In genomic region chr14:61569308-61569707, GRCh38 we compare ENCODE assay signal across 9 cellular contexts.
A peak's percentile ranks its signal among the peaks of the same experiment; 100 is the strongest.
DNase-seq lines count a peak whose midpoint lies in the region; ATAC-seq and TF ChIP-seq lines count a peak whose summit lies in the region.
"Had no signal": no experiment of that assay in that cellular context is flagged by ENCODE, and none has a peak within 500 bp of the region (broad histone marks: within the 10 kb centered on the region; RNA-seq: fewer than 3 reads in every experiment).

No MANE protein-coding gene starts in this region.

- no peak overlapping the region for H3K4me3 ChIP-seq in AG04450 (ENCODE audit: low read depth, low read length)
- no peak overlapping the region for H3K4me3 ChIP-seq in lower lobe of right lung

- H3K27ac ChIP-seq in AG04450 (ENCODE audit: low read depth, low read length) (peak overlapping the region; percentile 41), adipose tissue (ENCODE audit: low read depth, low read length) (peak overlapping the region; percentile 38), lower lobe of right lung (peak overlapping the region; percentile 53)

- POLR2A ChIA-PET in AG04450 (lab: Yijun Ruan, JAX), result no interaction called here

- DNase-seq in AG04450 (ENCODE audit: low read depth, low spot score) (no peak), H4 (ENCODE audit: low spot score) (peak; percentile 13), lower lobe of right lung (no peak), T-helper 9 cell (no peak), NCI-H526 (lab: John Stamatoyannopoulos, UW) (no peak), NCI-H187 (lab: John Stamatoyannopoulos, UW) (no peak)
- DNase-seq: NCI-H82 had no signal

- peaks cover 43% of the 10 kb centered on the region for H3K4me1 ChIP-seq in lower lobe of right lung

- ATAC-seq in lower lobe of right lung (no peak), HG02678 (IDR thresholded peaks at IDR 0.05; ENCODE audit: unreplicated experiment) (no peak)

- intact Hi-C loops in lower lobe of right lung (cut with DNase I), result no loop called here

- H3K9me3 ChIP-seq in AG04450 (ENCODE audit: control insufficient read depth, insufficient read depth, low read length), result no peaks in the 10 kb centered on the region
- no peaks in the 10 kb centered on the region for H3K9me3 ChIP-seq in lower lobe of right lung

- no peaks in the 10 kb centered on the region for H3K27me3 ChIP-seq in AG04450 (ENCODE audit: control insufficient read depth, insufficient read depth, low read length)
- no peaks in the 10 kb centered on the region for H3K27me3 ChIP-seq in lower lobe of right lung (ENCODE audit: low read depth)

- WGBS in adipose tissue, 3 donors, result 57 to 83% (median 71%) methylated on average over 1 of the region's 1 CpG

- CTCF ChIA-PET in AG04450 (lab: Charles Lee), result interaction anchor here (1.3 kb wide), 1 partner anchor 36 kb away, joined by 3 read pairs; no protein-coding TSS in a partner anchor

- H3K36me3 ChIP-seq in lower lobe of right lung, result no peaks in the 10 kb centered on the region

- TF ChIP-seq CTCF in AG04450 (IDR thresholded peaks at IDR 0.05; ENCODE audit: low read depth, low read length) (no peak), lower lobe of right lung (IDR thresholded peaks at IDR 0.05) (no peak)
